19 cellular contexts compared by ENCODE assay signal in genomic region chr6:87630746-87631145, GRCh38. TPM values are rescaled to one million over a fixed set of nuclear protein-coding genes. Genes with fewer than 3 reads are reported as not detected.
DNase-seq lines count a peak whose midpoint lies in the region; ATAC-seq and TF ChIP-seq lines count a peak whose summit lies in the region.
"Had no signal": no experiment of that assay in that cellular context is flagged by ENCODE, and none has a peak within 500 bp of the region (broad histone marks: within the 10 kb centered on the region; RNA-seq: fewer than 3 reads in every experiment).

No MANE protein-coding gene starts in this region.

- DNase-seq in cardiac muscle cell (ENCODE audit: low read depth in 1 of 2, low spot score in 1 of 2) (no peak), left cardiac atrium (no peak), adrenal gland (peak in 5 of 7 donors; percentile 31 to 62 (median 42)), endodermal cell (no peak), posterior vena cava (ENCODE audit: low spot score) (no peak), Kasumi-1 (lab: John Stamatoyannopoulos, UW) (no peak)
- DNase-seq: AML-193; Caco-2; Calu3; CD4-positive, alpha-beta T cell; CD8-positive, alpha-beta T cell; DMS79 treated with DMSO at 0.1 percent for 48 hours; GF-D8 had no signal

- H3K4me1 ChIP-seq in cardiac muscle cell (ENCODE audit: low read depth) (peaks cover 30% of the 10 kb centered on the region), adrenal gland (replicated peaks in 1 of 2) (peaks cover 0 to 26% of the 10 kb centered on the region in 2 donors), endodermal cell (ENCODE audit: control insufficient read depth, insufficient read depth, low read length) (no peaks in the 10 kb centered on the region)
- H3K4me1 ChIP-seq: A549; BLaER1 treated with 17β-estradiol and CSF1 and Interleukin-3, amounts not matched to agents 10 nM and 100 nM; Caco-2 had no signal

- no peak overlapping the region for H3K4me3 Mint-ChIP-seq in endodermal cell
- H3K4me3 Mint-ChIP-seq: B cell; CD4-positive, alpha-beta T cell; CD8-positive, alpha-beta T cell had no signal

- H3K4me3 ChIP-seq in cardiac muscle cell, result no peak overlapping the region
- H3K4me3 ChIP-seq in adrenal gland, result no peak overlapping the region
- H3K4me3 ChIP-seq in endodermal cell (ENCODE audit: low read length), result no peak overlapping the region
- H3K4me3 ChIP-seq: A549; BLaER1 treated with 17β-estradiol and CSF1 and Interleukin-3, amounts not matched to agents 10 nM and 100 nM had no signal

- TF ChIP-seq POLR2A in adrenal gland (IDR thresholded peaks at IDR 0.05), result no peak

- H3K9ac ChIP-seq in endodermal cell (ENCODE audit: extremely low read depth, low read length, poor library complexity, severe bottlenecking), result no peak overlapping the region
- H3K9ac ChIP-seq: BLaER1 treated with 17β-estradiol and CSF1 and Interleukin-3, amounts not matched to agents 10 nM and 100 nM had no signal

- H3K36me3 ChIP-seq in cardiac muscle cell (peaks cover 3% of the 10 kb centered on the region), adrenal gland (replicated peaks in 1 of 2) (peaks cover 0 to 9% of the 10 kb centered on the region in 2 donors), endodermal cell (ENCODE audit: control insufficient read depth, insufficient read depth, low read length) (peaks cover 38% of the 10 kb centered on the region)

- H3K27ac Mint-ChIP-seq in endodermal cell, result peak overlapping the region; percentile 8
- H3K27ac Mint-ChIP-seq: B cell; CD4-positive, alpha-beta T cell; CD8-positive, alpha-beta T cell had no signal

- H3K9me3 Mint-ChIP-seq in endodermal cell, result no peaks in the 10 kb centered on the region
- H3K9me3 Mint-ChIP-seq: CD4-positive, alpha-beta T cell; CD8-positive, alpha-beta T cell had no signal

- no peaks in the 10 kb centered on the region for H3K27me3 Mint-ChIP-seq in endodermal cell (ENCODE audit: insufficient read depth)
- H3K27me3 Mint-ChIP-seq: B cell; CD4-positive, alpha-beta T cell had no signal

- ATAC-seq in left cardiac atrium (no peak), GM18511 (IDR thresholded peaks at IDR 0.05; ENCODE audit: unreplicated experiment) (no peak)
- ATAC-seq: A549; CD8-positive, alpha-beta T cell had no signal

- TF ChIP-seq CTCF in cardiac muscle cell (IDR thresholded peaks at IDR 0.05; ENCODE audit: low read depth, low read length) (no peak), adrenal gland (IDR thresholded peaks at IDR 0.05) (no peak), endodermal cell (conservative IDR thresholded peaks at IDR 0.05) (no peak)

- 38 to 70% (median 52%) methylated on average over 1 of the region's 1 CpG for WGBS in adrenal gland, 4 donors
- WGBS in endodermal cell (ENCODE audit: insufficient coverage in 1 of 2, insufficient read length in 1 of 2), 2 experiments, result 78 to 96% methylated on average over 1 of the region's 1 CpG

- H3K27me3 ChIP-seq in cardiac muscle cell, result no peaks in the 10 kb centered on the region
- no peaks in the 10 kb centered on the region for H3K27me3 ChIP-seq in adrenal gland
- H3K27me3 ChIP-seq in endodermal cell (ENCODE audit: control insufficient read depth, insufficient read depth, low read length, poor library complexity, severe bottlenecking), result no peaks in the 10 kb centered on the region
- H3K27me3 ChIP-seq: BLaER1 treated with 17β-estradiol and CSF1 and Interleukin-3, amounts not matched to agents 10 nM and 100 nM had no signal

- H3K9me3 ChIP-seq in cardiac muscle cell (ENCODE audit: low read depth) (no peaks in the 10 kb centered on the region), adrenal gland (replicated peaks in 1 of 3) (no peaks in the 10 kb centered on the region), endodermal cell (ENCODE audit: control insufficient read depth, low read length) (no peaks in the 10 kb centered on the region)
- H3K9me3 ChIP-seq: A549; BLaER1 treated with 17β-estradiol and CSF1 and Interleukin-3, amounts not matched to agents 10 nM and 100 nM; Caco-2 had no signal

- intact Hi-C loops in left cardiac atrium (cut with DNase I), result no loop called here
- intact Hi-C loops in adrenal gland (cut with DNase I), result loop anchor here in 1 of 2 donors (2.0 kb wide), 1 partner anchor 14 kb away; no protein-coding TSS in a partner anchor
- intact Hi-C loops in posterior vena cava (cut with DNase I), result no loop called here

- H3K27ac ChIP-seq in cardiac muscle cell (peak overlapping the region; percentile 88), adrenal gland (peak overlapping the region in 1 of 5 donors; percentile 41), endodermal cell (ENCODE audit: low read depth, low read length) (no peak overlapping the region)
- H3K27ac ChIP-seq: 22Rv1; A549; BLaER1 treated with 17β-estradiol and CSF1 and Interleukin-3, amounts not matched to agents 10 nM and 100 nM; C4-2B had no signal

- H3K36me3 Mint-ChIP-seq in endodermal cell (ENCODE audit: low read depth), result peaks cover 38% of the 10 kb centered on the region

- H3K4me1 Mint-ChIP-seq in endodermal cell, result no peaks in the 10 kb centered on the region
- H3K4me1 Mint-ChIP-seq: B cell had no signal

RNA-seq across cellular contexts. Expression of gene ORC3, which starts 40.8 kb away (rescaled TPM):
- total RNA-seq in cardiac muscle cell (19.2 and 21.5 TPM in 2 replicates), left cardiac atrium (10 to 100 TPM; 18.5 to 21.2 TPM), adrenal gland (10 to 100 TPM; 21.1 to 47.3 (median 30.6) TPM), endodermal cell (10 to 100 TPM; 48.3 to 62.4 TPM), posterior vena cava (10 to 100 TPM; 16.0 to 18.3 TPM)
- polyA plus RNA-seq in cardiac muscle cell (32.2 and 40.8 TPM in 2 replicates), adrenal gland (10 to 100 TPM; 24.4 to 51.4 (median 27.5) TPM)
- polyA plus RNA-seq in endodermal cell (2013, experiment 1 of 2), result 48.7 TPM
- 43.6 TPM for polyA plus RNA-seq in endodermal cell (2013, experiment 2 of 2)

RNA-seq across cellular contexts. Expression of gene RARS2, which starts 41.0 kb away (rescaled TPM):
- total RNA-seq in cardiac muscle cell (30.7 and 42.1 TPM in 2 replicates), left cardiac atrium (10 to 100 TPM; 19.0 to 27.9 TPM), adrenal gland (10 to 100 TPM; 37.0 to 80.8 (median 60.5) TPM), endodermal cell (10 to 100 TPM; 49.7 to 57.0 TPM), posterior vena cava (10 to 100 TPM; 40.1 to 40.9 TPM)
- polyA plus RNA-seq in cardiac muscle cell (77.4 and 83.3 TPM in 2 replicates), adrenal gland (10 to 100 TPM; 26.1 to 92.8 (median 33.4) TPM)
- 50.6 TPM for polyA plus RNA-seq in endodermal cell (2013, experiment 1 of 2)
- 50.1 TPM for polyA plus RNA-seq in endodermal cell (2013, experiment 2 of 2)

Comparison
In these comparisons a context has a peak if more than half of its experiments do, and no peak if none do; other contexts are left out.
1. DNase-seq: peak in adrenal gland (5 of 7); none in cardiac muscle cell (0 of 2), left cardiac atrium (single experiment), endodermal cell (single experiment), posterior vena cava (single experiment) and Kasumi-1 (0 of 2).